ENCODE assay signal across 9 cellular contexts in the genomic region with DNA sequence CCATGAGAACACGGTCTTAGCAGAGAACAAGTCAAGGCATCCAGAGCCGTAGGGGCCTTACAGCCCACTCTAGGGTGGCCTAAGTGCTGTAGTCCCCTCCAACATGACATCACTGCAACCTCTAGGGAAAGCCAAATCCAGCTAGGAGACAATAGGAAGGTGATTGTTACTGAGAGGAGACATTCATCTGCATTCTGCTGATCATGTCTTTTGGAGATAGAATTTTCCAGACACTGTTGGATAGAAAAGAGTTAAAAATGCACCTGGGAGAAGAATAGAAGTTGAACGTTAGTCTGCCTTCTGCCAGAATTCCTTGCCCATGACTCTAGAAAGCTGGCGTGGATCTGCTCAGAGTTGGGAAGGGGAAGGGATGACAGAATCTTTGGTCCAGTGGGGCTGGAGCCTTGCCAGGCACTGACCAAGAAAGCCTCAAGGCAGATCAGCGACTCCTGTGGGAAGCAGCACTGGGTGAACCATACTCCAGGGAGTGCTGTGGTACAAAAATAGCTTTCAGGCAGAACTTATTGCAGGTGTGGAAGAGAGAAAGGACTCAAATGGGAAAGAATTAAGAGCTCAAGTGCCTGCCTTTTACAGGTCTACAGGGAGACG. TPM values are rescaled to one million over a fixed set of nuclear protein-coding genes. Genes with fewer than 3 reads are reported as not detected.
DNase-seq lines count a peak whose midpoint lies in the region; ATAC-seq and TF ChIP-seq lines count a peak whose summit lies in the region.
"Had no signal": no experiment of that assay in that cellular context is flagged by ENCODE, and none has a peak within 500 bp of the region (broad histone marks: within the 10 kb centered on the region; RNA-seq: fewer than 3 reads in every experiment).

No MANE protein-coding gene starts in this region.

- in situ Hi-C loops in astrocyte of the spinal cord (cut with HindIII; ENCODE audit: low sequenced_read_pairs), result no loop called here
- in situ Hi-C loops in GM13977 (cut with MboI; ENCODE audit: low pct_unique_long_range_greater_than_20kb, low sequenced_read_pairs, unreplicated experiment), result no loop called here

- H3K9ac ChIP-seq in Karpas-422 (ENCODE audit: low read length), result no peak overlapping the region

- no peak overlapping the region for H2AFZ ChIP-seq in Karpas-422 (ENCODE audit: low read length)

- DNase-seq in heart left ventricle (peak in 2 of 5 donors; percentile 41 to 65), right atrium auricular region (ENCODE audit: low spot score) (no peak), astrocyte of the spinal cord (ENCODE audit: low read depth, low spot score) (peak; percentile 83), hepatic stellate cell (ENCODE audit: low spot score) (peak; percentile 73), CD14-positive monocyte (ENCODE audit: low spot score) (no peak), Karpas-422 (no peak), GM13977 (ENCODE audit: low spot score) (no peak)
- no peak for DNase-seq in activated naive CD4-positive, alpha-beta T cell (lab: John Stamatoyannopoulos, UW)
- DNase-seq: cerebellar nuclear complex had no signal

- intact Hi-C loops in heart left ventricle (cut with DNase I), result loop anchor here in 3 of 10 donors (10.0 kb wide), 1 partner anchor 96 kb away; no protein-coding TSS in a partner anchor
- intact Hi-C loops in CD14-positive monocyte (cut with micrococcal nuclease), result loop anchor here in 1 of 2 donors (5.0 kb wide), 1 partner anchor 61 kb away; no protein-coding TSS in a partner anchor

- peaks cover 0 to 3% (median 0%) of the 10 kb centered on the region in 7 donors for H3K9me3 Mint-ChIP-seq in CD14-positive monocyte

- H3K27me3 ChIP-seq in heart left ventricle, result peaks cover 0 to 4% (median 0%) of the 10 kb centered on the region in 9 donors
- no peaks in the 10 kb centered on the region for H3K27me3 ChIP-seq in right atrium auricular region
- H3K27me3 ChIP-seq in Karpas-422 (ENCODE audit: low read length), result no peaks in the 10 kb centered on the region

- no peak overlapping the region for H3K27ac Mint-ChIP-seq in CD14-positive monocyte

- H4K20me1 ChIP-seq in Karpas-422 (ENCODE audit: insufficient read depth, low read depth, low read length), result no peaks in the 10 kb centered on the region

- 26 to 45% (median 38%) methylated on average over 5 to 6 of the region's 6 CpGs for WGBS in heart left ventricle, 4 donors

- no peaks in the 10 kb centered on the region for H3K9me2 ChIP-seq in Karpas-422 (replicated peaks; ENCODE audit: insufficient read depth, low read length)

- TF ChIP-seq CTCF in heart left ventricle (IDR thresholded peaks at IDR 0.05) (peak in 5 of 12 donors; percentile 6 to 30 (median 20)), right atrium auricular region (IDR thresholded peaks at IDR 0.05) (no peak), astrocyte of the spinal cord (IDR thresholded peaks at IDR 0.05; ENCODE audit: low read depth, low read length) (peak; percentile 48), CD14-positive monocyte (IDR thresholded peaks at IDR 0.05) (no peak), GM13977 (IDR thresholded peaks at IDR 0.05; ENCODE audit: extremely low read depth, insufficient read depth, missing control alignments) (no peak)

- H3K79me2 ChIP-seq in Karpas-422 (ENCODE audit: low read length), result no peaks in the 10 kb centered on the region

- no peaks in the 10 kb centered on the region for H3K9me3 ChIP-seq in heart left ventricle
- no peaks in the 10 kb centered on the region for H3K9me3 ChIP-seq in right atrium auricular region
- H3K9me3 ChIP-seq in Karpas-422 (ENCODE audit: low read length), result no peaks in the 10 kb centered on the region

- no peak overlapping the region for H3K27ac ChIP-seq in heart left ventricle
- H3K27ac ChIP-seq in right atrium auricular region, result no peak overlapping the region
- H3K27ac ChIP-seq in Karpas-422 (ENCODE audit: low read length), result no peak overlapping the region

- H3K4me1 Mint-ChIP-seq in CD14-positive monocyte, result peaks cover 28% of the 10 kb centered on the region

- no peak overlapping the region for H3K4me3 Mint-ChIP-seq in CD14-positive monocyte

- no peak overlapping the region for H3K4me2 ChIP-seq in Karpas-422 (ENCODE audit: low read depth, low read length, poor library complexity, severe bottlenecking)

- H3K36me3 ChIP-seq in heart left ventricle (no peaks in the 10 kb centered on the region), right atrium auricular region (no peaks in the 10 kb centered on the region), Karpas-422 (ENCODE audit: insufficient read depth, low read length) (no peaks in the 10 kb centered on the region)

- H3K4me3 ChIP-seq in heart left ventricle (no peak overlapping the region), right atrium auricular region (no peak overlapping the region), astrocyte of the spinal cord (ENCODE audit: low read depth, low read length) (no peak overlapping the region), Karpas-422 (ENCODE audit: low read length) (no peak overlapping the region)

- H3K36me3 Mint-ChIP-seq in CD14-positive monocyte, result no peaks in the 10 kb centered on the region

- TF ChIP-seq POLR2A in heart left ventricle (IDR thresholded peaks at IDR 0.05), result no peak

- H3K4me1 ChIP-seq in heart left ventricle (peaks cover 0 to 22% (median 5%) of the 10 kb centered on the region in 12 donors), right atrium auricular region (peaks cover 0 to 6% of the 10 kb centered on the region in 2 donors), Karpas-422 (ENCODE audit: low read length) (peaks cover 12% of the 10 kb centered on the region)

- peaks cover 6 to 15% (median 8%) of the 10 kb centered on the region in 3 donors for H3K27me3 Mint-ChIP-seq in CD14-positive monocyte (ENCODE audit: low read depth in 3 of 3)

- ATAC-seq in heart left ventricle, result peak in 3 of 4 donors; percentile 29 to 50 (median 45)

RNA-seq across cellular contexts. Expression of a gene that starts 44.8 kb away (rescaled TPM):
- 100 to 1,000 TPM in 8 of 9 donors, 10 to 100 TPM in 1; 99.2 to 197 (median 135) TPM for total RNA-seq in heart left ventricle
- polyA plus RNA-seq in heart left ventricle, result 100 to 1,000 TPM in 1 of 2 donors, 10 to 100 TPM in 1; 62.7 to 159 TPM
- total RNA-seq in right atrium auricular region, result 100 to 1,000 TPM; 140 to 178 TPM
- polyA plus RNA-seq in CD14-positive monocyte, result 10 to 100 TPM; 73.0 to 79.5 TPM
- total RNA-seq in Karpas-422 (2014; rRNA removed; shearing (Covaris generic); ENCODE audit: low replicate concordance), result 71.5 and 89.5 TPM in 2 replicates

RNA-seq across cellular contexts. Expression of a gene that starts 50.4 kb away (rescaled TPM):
- total RNA-seq in heart left ventricle (1 to 10 TPM in 7 of 9 donors, under 1 TPM in 1, not detected in 1; 0.95 to 4.2 (median 2.9) TPM), right atrium auricular region (1 to 10 TPM; 1.8 to 2.3 TPM)
- polyA plus RNA-seq in heart left ventricle (10 to 100 TPM in 1 of 2 donors, under 1 TPM in 1; 0.82 to 10.5 TPM), CD14-positive monocyte (under 1 TPM in 1 of 2 donors, not detected in 1; 0.92 TPM)
- total RNA-seq in Karpas-422 (2014; rRNA removed; shearing (Covaris generic); ENCODE audit: low replicate concordance), result 0.18 and 0.26 TPM in 2 replicates

Comparison
In these comparisons a context has a peak if more than half of its experiments do, and no peak if none do; other contexts are left out.
1. DNase-seq: peak in astrocyte of the spinal cord (single experiment) and hepatic stellate cell (single experiment); none in right atrium auricular region (single experiment), CD14-positive monocyte (single experiment), Karpas-422 (single experiment), activated naive CD4-positive, alpha-beta T cell (0 of 4) and GM13977 (single experiment).